ENCODE assay signal across 1 cellular context in the genomic region with DNA sequence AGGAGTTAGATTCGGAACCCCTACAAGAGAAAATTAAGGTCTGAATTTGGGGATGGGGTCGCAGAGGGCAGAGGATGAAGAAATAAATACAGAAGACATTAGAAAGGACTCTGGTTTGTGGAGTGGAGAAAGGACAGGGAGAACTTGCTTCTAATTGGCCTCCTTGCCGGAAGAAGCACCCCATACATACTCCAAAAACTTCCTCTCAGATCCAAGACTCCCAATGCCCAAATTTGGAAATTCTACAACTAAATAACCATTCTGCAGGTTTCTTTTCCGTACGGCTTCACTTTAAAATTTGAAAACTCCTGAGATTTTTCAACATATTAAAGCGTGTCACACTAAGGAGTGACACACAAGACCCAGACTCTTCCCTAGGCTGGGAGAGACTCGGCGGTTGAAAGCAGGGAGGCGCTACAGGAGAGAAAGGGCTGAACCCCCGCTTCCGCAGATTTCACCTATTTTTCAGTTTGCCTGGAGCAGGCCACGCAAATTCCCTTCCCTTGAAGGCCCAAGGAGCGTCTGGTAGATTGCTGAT.
TF ChIP-seq lines count a peak whose summit lies in the region.

No MANE protein-coding gene starts in this region.

TF ChIP-seq in GM12878, 131 proteins besides CTCF, POLR2A, EP300 and RAD21:
- peak in 1 of 2 experiments; percentile 81; a peak in 2 of 4 replicates for TF ChIP-seq SRF (IDR thresholded peaks at IDR 0.05; ENCODE audit: low read depth in 2 of 2, low read length in 2 of 2)
- no peak for TF ChIP-seq BCL3 (IDR thresholded peaks at IDR 0.05; ENCODE audit: borderline replicate concordance, insufficient read depth, low read depth, low read length, poor library complexity, severe bottlenecking)
- TF ChIP-seq EED (IDR thresholded peaks at IDR 0.05; ENCODE audit: low read depth), result peak; percentile 13; the same call in 1 of the 2 replicates
- TF ChIP-seq ZZZ3 (IDR thresholded peaks at IDR 0.05; ENCODE audit: control insufficient read depth, insufficient read length, low read depth), result no peak
TF ChIP-seq in GM12878: peak in this region for 2.
